ENCODE assay signal across 1 cellular context in the genomic region with DNA sequence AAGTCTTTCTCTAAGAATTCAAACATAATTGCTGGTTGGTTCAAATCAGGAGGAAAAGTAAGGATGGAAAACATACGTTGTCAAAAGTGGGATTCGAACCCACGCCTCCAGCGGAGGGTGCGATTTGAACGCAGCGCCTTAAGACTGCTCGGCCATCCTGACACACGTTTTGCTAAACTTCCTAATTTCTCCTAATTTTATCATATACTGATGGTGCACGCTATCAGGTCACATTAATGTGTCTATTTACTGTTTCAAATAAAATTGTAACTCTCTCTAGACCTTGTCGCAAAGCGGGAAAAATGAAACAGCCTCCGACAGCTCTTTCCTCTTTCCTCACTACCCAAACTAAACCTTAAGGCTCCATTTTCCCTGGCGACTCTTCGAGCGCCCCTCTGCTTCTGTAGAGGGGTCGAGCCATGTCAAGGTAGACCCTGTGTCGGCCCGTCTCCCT.
TF ChIP-seq lines count a peak whose summit lies in the region.
"Not testable (repeated sequence)": the region's sequence is repeated elsewhere in the genome, so short reads cannot be mapped to it uniquely, and the experiment has no call there.

No MANE protein-coding gene starts in this region.

TF ChIP-seq in K562, 482 proteins besides CTCF, POLR2A, EP300 and RAD21 (continues in another document):
- peak in 1 of 2 experiments; percentile 23; a peak in 1 of 4 replicates for TF ChIP-seq HDAC1 (IDR thresholded peaks at IDR 0.05)
- peak; percentile 91 for TF ChIP-seq RBM25 (IDR thresholded peaks at IDR 0.05; ENCODE audit: low read depth, low read length, severe bottlenecking)
- peak; percentile 8; the same call in 1 of the 2 replicates for TF ChIP-seq ZNF23 (CRISPR knock-in tag; IDR thresholded peaks at IDR 0.05)
- TF ChIP-seq CBX3 (IDR thresholded peaks at IDR 0.05; ENCODE audit: borderline replicate concordance in 1 of 2, low read length in 2 of 2) = peak in 1 of 2 experiments; percentile 64; a peak in 1 of 3 replicates
- TF ChIP-seq NONO (IDR thresholded peaks at IDR 0.05; ENCODE audit: low read depth in 2 of 2, low read length in 1 of 2) = peak in 1 of 2 experiments; percentile 17; a peak in 1 of 4 replicates
- TF ChIP-seq ARNT (IDR thresholded peaks at IDR 0.05) = peak in 1 of 2 experiments; percentile 45; a peak in 1 of 4 replicates
- TF ChIP-seq ZNF121 (CRISPR knock-in tag; conservative IDR thresholded peaks at IDR 0.05) = peak; percentile 100
- peak; percentile 99 for TF ChIP-seq ADNP (tag; IDR thresholded peaks at IDR 0.05)
- peak; percentile 40 for TF ChIP-seq PHF20 (IDR thresholded peaks at IDR 0.05; ENCODE audit: partially characterized antibody)
- TF ChIP-seq, protein P1, sequence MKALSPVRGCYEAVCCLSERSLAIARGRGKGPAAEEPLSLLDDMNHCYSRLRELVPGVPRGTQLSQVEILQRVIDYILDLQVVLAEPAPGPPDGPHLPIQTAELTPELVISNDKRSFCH (CRISPR knock-in tag; IDR thresholded peaks at IDR 0.05) = not testable (repeated sequence)
- TF ChIP-seq, protein P1 (tag; IDR thresholded peaks at IDR 0.05) = 0 out of 2 replicates have a peak, but pooled peaks have one; percentile 42
- not testable (repeated sequence) for TF ChIP-seq JUND (IDR thresholded peaks at IDR 0.05; ENCODE audit: borderline replicate concordance, low read depth, low read length); TEAD4 (CRISPR knock-in tag; IDR thresholded peaks at IDR 0.05; ENCODE audit: borderline replicate concordance)
- TF ChIP-seq JUND (tag; IDR thresholded peaks at IDR 0.05; ENCODE audit: borderline replicate concordance, low read depth, low read length) = 0 out of 3 replicates have a peak, but pooled peaks have one; percentile 20
- peak; percentile 96 for TF ChIP-seq HNRNPLL (IDR thresholded peaks at IDR 0.05; ENCODE audit: low read depth, low read length, poor library complexity, severe bottlenecking)
- TF ChIP-seq RCOR1 (IDR thresholded peaks at IDR 0.05; ENCODE audit: borderline replicate concordance in 1 of 2, low read depth in 2 of 2, low read length in 2 of 2) = peak in 1 of 2 experiments; percentile 84; a peak in 2 of 4 replicates
- 0 out of 2 replicates have a peak, but pooled peaks have one; percentile 47 for TF ChIP-seq NBN (IDR thresholded peaks at IDR 0.05; ENCODE audit: low read depth)
- peak; percentile 97 for TF ChIP-seq BCOR (IDR thresholded peaks at IDR 0.05)
- TF ChIP-seq, protein P2, sequence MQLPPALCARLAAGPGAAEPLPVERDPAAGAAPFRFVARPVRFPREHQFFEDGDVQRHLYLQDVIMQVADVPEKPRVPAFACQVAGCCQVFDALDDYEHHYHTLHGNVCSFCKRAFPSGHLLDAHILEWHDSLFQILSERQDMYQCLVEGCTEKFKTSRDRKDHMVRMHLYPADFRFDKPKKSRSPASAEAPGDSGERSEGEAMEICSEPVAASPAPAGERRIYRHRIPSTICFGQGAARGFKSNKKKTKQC (CRISPR knock-in tag; IDR thresholded peaks at IDR 0.05) = 0 out of 2 replicates have a peak, but pooled peaks have one; percentile 10
- peak; percentile 68; the same call in 1 of the 2 replicates for TF ChIP-seq HOXB6 (CRISPR knock-in tag; IDR thresholded peaks at IDR 0.05; ENCODE audit: borderline replicate concordance)
- peak; percentile 56 for TF ChIP-seq ETV1 (tag; conservative IDR thresholded peaks at IDR 0.05; ENCODE audit: low read depth)
- TF ChIP-seq ZNF24 (IDR thresholded peaks at IDR 0.05) = peak; percentile 80
- TF ChIP-seq, protein P3, sequence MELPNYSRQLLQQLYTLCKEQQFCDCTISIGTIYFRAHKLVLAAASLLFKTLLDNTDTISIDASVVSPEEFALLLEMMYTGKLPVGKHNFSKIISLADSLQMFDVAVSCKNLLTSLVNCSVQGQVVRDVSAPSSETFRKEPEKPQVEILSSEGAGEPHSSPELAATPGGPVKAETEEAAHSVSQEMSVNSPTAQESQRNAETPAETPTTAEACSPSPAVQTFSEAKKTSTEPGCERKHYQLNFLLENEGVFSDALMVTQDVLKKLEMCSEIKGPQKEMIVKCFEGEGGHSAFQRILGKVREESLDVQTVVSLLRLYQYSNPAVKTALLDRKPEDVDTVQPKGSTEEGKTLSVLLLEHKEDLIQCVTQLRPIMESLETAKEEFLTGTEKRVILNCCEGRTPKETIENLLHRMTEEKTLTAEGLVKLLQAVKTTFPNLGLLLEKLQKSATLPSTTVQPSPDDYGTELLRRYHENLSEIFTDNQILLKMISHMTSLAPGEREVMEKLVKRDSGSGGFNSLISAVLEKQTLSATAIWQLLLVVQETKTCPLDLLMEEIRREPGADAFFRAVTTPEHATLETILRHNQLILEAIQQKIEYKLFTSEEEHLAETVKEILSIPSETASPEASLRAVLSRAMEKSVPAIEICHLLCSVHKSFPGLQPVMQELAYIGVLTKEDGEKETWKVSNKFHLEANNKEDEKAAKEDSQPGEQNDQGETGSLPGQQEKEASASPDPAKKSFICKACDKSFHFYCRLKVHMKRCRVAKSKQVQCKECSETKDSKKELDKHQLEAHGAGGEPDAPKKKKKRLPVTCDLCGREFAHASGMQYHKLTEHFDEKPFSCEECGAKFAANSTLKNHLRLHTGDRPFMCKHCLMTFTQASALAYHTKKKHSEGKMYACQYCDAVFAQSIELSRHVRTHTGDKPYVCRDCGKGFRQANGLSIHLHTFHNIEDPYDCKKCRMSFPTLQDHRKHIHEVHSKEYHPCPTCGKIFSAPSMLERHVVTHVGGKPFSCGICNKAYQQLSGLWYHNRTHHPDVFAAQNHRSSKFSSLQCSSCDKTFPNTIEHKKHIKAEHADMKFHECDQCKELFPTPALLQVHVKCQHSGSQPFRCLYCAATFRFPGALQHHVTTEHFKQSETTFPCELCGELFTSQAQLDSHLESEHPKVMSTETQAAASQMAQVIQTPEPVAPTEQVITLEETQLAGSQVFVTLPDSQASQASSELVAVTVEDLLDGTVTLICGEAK (IDR thresholded peaks at IDR 0.05) = peak; percentile 49; the same call in 1 of the 2 replicates
- TF ChIP-seq, protein P3 (CRISPR knock-in tag; IDR thresholded peaks at IDR 0.05) = not testable (repeated sequence)
- TF ChIP-seq, protein P4, sequence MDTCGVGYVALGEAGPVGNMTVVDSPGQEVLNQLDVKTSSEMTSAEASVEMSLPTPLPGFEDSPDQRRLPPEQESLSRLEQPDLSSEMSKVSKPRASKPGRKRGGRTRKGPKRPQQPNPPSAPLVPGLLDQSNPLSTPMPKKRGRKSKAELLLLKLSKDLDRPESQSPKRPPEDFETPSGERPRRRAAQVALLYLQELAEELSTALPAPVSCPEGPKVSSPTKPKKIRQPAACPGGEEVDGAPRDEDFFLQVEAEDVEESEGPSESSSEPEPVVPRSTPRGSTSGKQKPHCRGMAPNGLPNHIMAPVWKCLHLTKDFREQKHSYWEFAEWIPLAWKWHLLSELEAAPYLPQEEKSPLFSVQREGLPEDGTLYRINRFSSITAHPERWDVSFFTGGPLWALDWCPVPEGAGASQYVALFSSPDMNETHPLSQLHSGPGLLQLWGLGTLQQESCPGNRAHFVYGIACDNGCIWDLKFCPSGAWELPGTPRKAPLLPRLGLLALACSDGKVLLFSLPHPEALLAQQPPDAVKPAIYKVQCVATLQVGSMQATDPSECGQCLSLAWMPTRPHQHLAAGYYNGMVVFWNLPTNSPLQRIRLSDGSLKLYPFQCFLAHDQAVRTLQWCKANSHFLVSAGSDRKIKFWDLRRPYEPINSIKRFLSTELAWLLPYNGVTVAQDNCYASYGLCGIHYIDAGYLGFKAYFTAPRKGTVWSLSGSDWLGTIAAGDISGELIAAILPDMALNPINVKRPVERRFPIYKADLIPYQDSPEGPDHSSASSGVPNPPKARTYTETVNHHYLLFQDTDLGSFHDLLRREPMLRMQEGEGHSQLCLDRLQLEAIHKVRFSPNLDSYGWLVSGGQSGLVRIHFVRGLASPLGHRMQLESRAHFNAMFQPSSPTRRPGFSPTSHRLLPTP (IDR thresholded peaks at IDR 0.05; ENCODE audit: borderline replicate concordance, extremely low read depth, insufficient read length) = peak; percentile 86
- TF ChIP-seq BRD9 (IDR thresholded peaks at IDR 0.05; ENCODE audit: low read depth, partially characterized antibody) = peak; percentile 35
- TF ChIP-seq ZBTB7A (IDR thresholded peaks at IDR 0.05; ENCODE audit: borderline replicate concordance, control insufficient read depth, low read depth, low read length) = peak; percentile 46; the same call in 1 of the 2 replicates
- TF ChIP-seq KDM1A (IDR thresholded peaks at IDR 0.05) = peak; percentile 86 to 93
- TF ChIP-seq SMARCA5 (IDR thresholded peaks at IDR 0.05) = peak; percentile 91
- 0 out of 2 replicates have a peak, but pooled peaks have one; percentile 29 for TF ChIP-seq TEAD4 (IDR thresholded peaks at IDR 0.05; ENCODE audit: low read length)
- TF ChIP-seq, protein P5, sequence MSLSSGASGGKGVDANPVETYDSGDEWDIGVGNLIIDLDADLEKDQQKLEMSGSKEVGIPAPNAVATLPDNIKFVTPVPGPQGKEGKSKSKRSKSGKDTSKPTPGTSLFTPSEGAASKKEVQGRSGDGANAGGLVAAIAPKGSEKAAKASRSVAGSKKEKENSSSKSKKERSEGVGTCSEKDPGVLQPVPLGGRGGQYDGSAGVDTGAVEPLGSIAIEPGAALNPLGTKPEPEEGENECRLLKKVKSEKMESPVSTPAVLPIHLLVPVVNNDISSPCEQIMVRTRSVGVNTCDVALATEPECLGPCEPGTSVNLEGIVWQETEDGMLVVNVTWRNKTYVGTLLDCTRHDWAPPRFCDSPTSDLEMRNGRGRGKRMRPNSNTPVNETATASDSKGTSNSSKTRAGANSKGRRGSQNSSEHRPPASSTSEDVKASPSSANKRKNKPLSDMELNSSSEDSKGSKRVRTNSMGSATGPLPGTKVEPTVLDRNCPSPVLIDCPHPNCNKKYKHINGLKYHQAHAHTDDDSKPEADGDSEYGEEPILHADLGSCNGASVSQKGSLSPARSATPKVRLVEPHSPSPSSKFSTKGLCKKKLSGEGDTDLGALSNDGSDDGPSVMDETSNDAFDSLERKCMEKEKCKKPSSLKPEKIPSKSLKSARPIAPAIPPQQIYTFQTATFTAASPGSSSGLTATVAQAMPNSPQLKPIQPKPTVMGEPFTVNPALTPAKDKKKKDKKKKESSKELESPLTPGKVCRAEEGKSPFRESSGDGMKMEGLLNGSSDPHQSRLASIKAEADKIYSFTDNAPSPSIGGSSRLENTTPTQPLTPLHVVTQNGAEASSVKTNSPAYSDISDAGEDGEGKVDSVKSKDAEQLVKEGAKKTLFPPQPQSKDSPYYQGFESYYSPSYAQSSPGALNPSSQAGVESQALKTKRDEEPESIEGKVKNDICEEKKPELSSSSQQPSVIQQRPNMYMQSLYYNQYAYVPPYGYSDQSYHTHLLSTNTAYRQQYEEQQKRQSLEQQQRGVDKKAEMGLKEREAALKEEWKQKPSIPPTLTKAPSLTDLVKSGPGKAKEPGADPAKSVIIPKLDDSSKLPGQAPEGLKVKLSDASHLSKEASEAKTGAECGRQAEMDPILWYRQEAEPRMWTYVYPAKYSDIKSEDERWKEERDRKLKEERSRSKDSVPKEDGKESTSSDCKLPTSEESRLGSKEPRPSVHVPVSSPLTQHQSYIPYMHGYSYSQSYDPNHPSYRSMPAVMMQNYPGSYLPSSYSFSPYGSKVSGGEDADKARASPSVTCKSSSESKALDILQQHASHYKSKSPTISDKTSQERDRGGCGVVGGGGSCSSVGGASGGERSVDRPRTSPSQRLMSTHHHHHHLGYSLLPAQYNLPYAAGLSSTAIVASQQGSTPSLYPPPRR (CRISPR knock-in tag; IDR thresholded peaks at IDR 0.05; ENCODE audit: borderline replicate concordance) = 0 out of 2 replicates have a peak, but pooled peaks have one; percentile 30
- TF ChIP-seq HDAC2 (IDR thresholded peaks at IDR 0.05) = peak; percentile 90
- TF ChIP-seq MAFG (tag; conservative IDR thresholded peaks at IDR 0.05) = 0 out of 2 replicates have a peak, but pooled peaks have one; percentile 9
- TF ChIP-seq, protein P6, sequence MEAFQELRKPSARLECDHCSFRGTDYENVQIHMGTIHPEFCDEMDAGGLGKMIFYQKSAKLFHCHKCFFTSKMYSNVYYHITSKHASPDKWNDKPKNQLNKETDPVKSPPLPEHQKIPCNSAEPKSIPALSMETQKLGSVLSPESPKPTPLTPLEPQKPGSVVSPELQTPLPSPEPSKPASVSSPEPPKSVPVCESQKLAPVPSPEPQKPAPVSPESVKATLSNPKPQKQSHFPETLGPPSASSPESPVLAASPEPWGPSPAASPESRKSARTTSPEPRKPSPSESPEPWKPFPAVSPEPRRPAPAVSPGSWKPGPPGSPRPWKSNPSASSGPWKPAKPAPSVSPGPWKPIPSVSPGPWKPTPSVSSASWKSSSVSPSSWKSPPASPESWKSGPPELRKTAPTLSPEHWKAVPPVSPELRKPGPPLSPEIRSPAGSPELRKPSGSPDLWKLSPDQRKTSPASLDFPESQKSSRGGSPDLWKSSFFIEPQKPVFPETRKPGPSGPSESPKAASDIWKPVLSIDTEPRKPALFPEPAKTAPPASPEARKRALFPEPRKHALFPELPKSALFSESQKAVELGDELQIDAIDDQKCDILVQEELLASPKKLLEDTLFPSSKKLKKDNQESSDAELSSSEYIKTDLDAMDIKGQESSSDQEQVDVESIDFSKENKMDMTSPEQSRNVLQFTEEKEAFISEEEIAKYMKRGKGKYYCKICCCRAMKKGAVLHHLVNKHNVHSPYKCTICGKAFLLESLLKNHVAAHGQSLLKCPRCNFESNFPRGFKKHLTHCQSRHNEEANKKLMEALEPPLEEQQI (IDR thresholded peaks at IDR 0.05) = peak; percentile 61
